Comparison of ENCODE assay signal across 29 cellular contexts in genomic region chr10:88960854-88961253, GRCh38. TPM values are rescaled to one million over a fixed set of nuclear protein-coding genes. Genes with fewer than 3 reads are reported as not detected.
A peak's percentile ranks its signal among the peaks of the same experiment; 100 is the strongest.
DNase-seq lines count a peak whose midpoint lies in the region; ATAC-seq, FAIRE-seq and TF ChIP-seq lines count a peak whose summit lies in the region.
"Had no signal": no experiment of that assay in that cellular context is flagged by ENCODE, and none has a peak within 500 bp of the region (broad histone marks: within the 10 kb centered on the region; RNA-seq: fewer than 3 reads in every experiment).

No MANE protein-coding gene starts in this region.

- no peaks in the 10 kb centered on the region for H3K27me3 Mint-ChIP-seq in activated CD8-positive, alpha-beta memory T cell treated with anti-CD3 and anti-CD28 coated beads, Interleukin-2, amount 10 ng/mL, durations not matched to agents 7 days and 5 days

- H3K9me3 Mint-ChIP-seq in activated CD8-positive, alpha-beta memory T cell treated with anti-CD3 and anti-CD28 coated beads, Interleukin-2, amount 10 ng/mL, durations not matched to agents 7 days and 5 days (ENCODE audit: low read depth): no peaks in the 10 kb centered on the region

- DNase-seq in activated CD8-positive, alpha-beta memory T cell treated with anti-CD3 and anti-CD28 coated beads, Interleukin-2, amount 10 ng/mL, durations not matched to agents 7 days and 5 days: no peak
- no peak for DNase-seq in activated CD8-positive, alpha-beta memory T cell treated with anti-CD3 and anti-CD28 coated beads, Interleukin-2, amount 50 U/mL, for 48 hours
- DNase-seq in stimulated activated CD4-positive, alpha-beta T cell treated with anti-CD3 and anti-CD28 coated beads, Interleukin-4, amount 100 ng/mL, for 24 hours: peak; percentile 21
- no peak for DNase-seq in stimulated activated CD4-positive, alpha-beta T cell treated with anti-CD3 and anti-CD28 coated beads, Interleukin-2, amount 100 ng/mL, for 48 hours
- DNase-seq in bronchial epithelial cell (ENCODE audit: low read depth) (peak; percentile 35), 8988T (no peak), uterus (no peak), small intestine (no peak)
- DNase-seq: activated CD4-positive, CD25-positive, alpha-beta regulatory T cell; AML-193; CD4-positive, CD25-positive, alpha-beta regulatory T cell; central memory CD4-positive, alpha-beta T cell; cortex of kidney; effector memory CD4-positive, alpha-beta T cell; erythroblast; glutamatergic neuron; mesenchymal stem cell; NCI-H1436 treated with DMSO at 0.1 percent for 48 hours; NCI-H2081 treated with DMSO at 0.1 percent for 48 hours; NCI-H2227 treated with DMSO at 0.1 percent for 48 hours; NCI-H526; NK-92 treated with Interleukin-12 subunit alpha and Interleukin-12 subunit beta, amount 100 ng/mL, for 24 hours; PC-9; right cardiac atrium; SK-N-SH; stimulated activated CD4-positive, alpha-beta T cell treated with anti-CD3 and anti-CD28 coated beads, Interleukin-4, amount 100 ng/mL, for 4 hours; upper lobe of left lung had no signal

- ATAC-seq in activated CD8-positive, alpha-beta memory T cell treated with anti-CD3 and anti-CD28 coated beads, Interleukin-2, amount 10 ng/mL, durations not matched to agents 7 days and 5 days: peak; percentile 57
- ATAC-seq: right cardiac atrium, Right ventricle myocardium inferior had no signal

- intact Hi-C loops in uterus (cut with DNase I; ENCODE audit: low total_unique reads): no loop called here

- WGBS in small intestine, 3 donors: 77 to 90% (median 84%) methylated on average over 1 of the region's 1 CpG

- TF ChIP-seq POLR2A in uterus (IDR thresholded peaks at IDR 0.05): no peak

- peaks cover 4% of the 10 kb centered on the region for H3K36me3 Mint-ChIP-seq in activated CD8-positive, alpha-beta memory T cell treated with anti-CD3 and anti-CD28 coated beads, Interleukin-2, amount 10 ng/mL, durations not matched to agents 7 days and 5 days

- H3K27ac Mint-ChIP-seq in activated CD8-positive, alpha-beta memory T cell treated with anti-CD3 and anti-CD28 coated beads, Interleukin-2, amount 10 ng/mL, durations not matched to agents 7 days and 5 days: no peak overlapping the region
- H3K27ac Mint-ChIP-seq: CD4-positive, CD25-positive, alpha-beta regulatory T cell had no signal

- no peaks in the 10 kb centered on the region for H3K4me1 ChIP-seq in uterus
- no peaks in the 10 kb centered on the region for H3K4me1 ChIP-seq in small intestine (ENCODE audit: control insufficient read depth in 2 of 2, insufficient read depth in 1 of 2, low read depth in 1 of 2, low read length in 1 of 2)
- H3K4me1 ChIP-seq: suprapubic skin, upper lobe of left lung had no signal

- TF ChIP-seq CTCF in bronchial epithelial cell (IDR thresholded peaks at IDR 0.05; ENCODE audit: insufficient read depth, low read length, severe bottlenecking) (no peak), uterus (IDR thresholded peaks at IDR 0.05) (no peak)

- no peak overlapping the region for H3K4me3 Mint-ChIP-seq in activated CD8-positive, alpha-beta memory T cell treated with anti-CD3 and anti-CD28 coated beads, Interleukin-2, amount 10 ng/mL, durations not matched to agents 7 days and 5 days
- H3K4me3 Mint-ChIP-seq: CD4-positive, CD25-positive, alpha-beta regulatory T cell had no signal

- H3K4me3 ChIP-seq in bronchial epithelial cell (ENCODE audit: low read depth, low read length) (no peak overlapping the region), uterus (no peak overlapping the region), small intestine (ENCODE audit: low read depth in 1 of 2, low read length in 2 of 2) (no peak overlapping the region)
- H3K4me3 ChIP-seq: PC-9, suprapubic skin, upper lobe of left lung had no signal

- H3K27me3 ChIP-seq in bronchial epithelial cell (ENCODE audit: control insufficient read depth, insufficient read depth, low read length): no peaks in the 10 kb centered on the region
- H3K27me3 ChIP-seq in uterus: no peaks in the 10 kb centered on the region
- no peaks in the 10 kb centered on the region for H3K27me3 ChIP-seq in small intestine (ENCODE audit: control insufficient read depth in 2 of 2, insufficient read depth in 2 of 2, low read length in 2 of 2)
- H3K27me3 ChIP-seq: suprapubic skin, upper lobe of left lung had no signal

- H3K9me3 ChIP-seq in uterus (no peaks in the 10 kb centered on the region), small intestine (ENCODE audit: control insufficient read depth, low read depth) (no peaks in the 10 kb centered on the region)
- H3K9me3 ChIP-seq: SK-N-SH, suprapubic skin, upper lobe of left lung had no signal

- H3K27ac ChIP-seq in uterus (no peak overlapping the region), small intestine (ENCODE audit: low read depth in 1 of 2, low read length in 1 of 2) (no peak overlapping the region)
- H3K27ac ChIP-seq: PC-9, suprapubic skin, upper lobe of left lung had no signal

- no peak for FAIRE-seq in bronchial epithelial cell (lab: Jason Lieb, UNC)
- FAIRE-seq in small intestine (lab: Jason Lieb, UNC): no peak

- peaks cover 30% of the 10 kb centered on the region for H3K4me1 Mint-ChIP-seq in activated CD8-positive, alpha-beta memory T cell treated with anti-CD3 and anti-CD28 coated beads, Interleukin-2, amount 10 ng/mL, durations not matched to agents 7 days and 5 days

- no peaks in the 10 kb centered on the region for H3K36me3 ChIP-seq in bronchial epithelial cell (ENCODE audit: control insufficient read depth, insufficient read depth, low read length)
- H3K36me3 ChIP-seq in uterus: no peaks in the 10 kb centered on the region
- H3K36me3 ChIP-seq in small intestine (ENCODE audit: control insufficient read depth in 2 of 2, insufficient read depth in 2 of 2, low read length in 2 of 2): no peaks in the 10 kb centered on the region
- H3K36me3 ChIP-seq: suprapubic skin, upper lobe of left lung had no signal

- CTCF ChIA-PET in activated CD8-positive, alpha-beta memory T cell treated with anti-CD3 and anti-CD28 coated beads, Interleukin-2, amount 10 ng/mL, durations not matched to agents 7 days and 5 days (lab: Charles Lee): interaction anchor here (0.8 to 1.4 kb wide), 4 partner anchors 26 to 41 kb away, joined by 3 to 5 read pairs (median 4); partner anchors contain the start of gene FAS

RNA-seq across cellular contexts. Expression of gene ACTA2, which starts 8.3 kb away (rescaled TPM):
- total RNA-seq in activated CD8-positive, alpha-beta memory T cell treated with anti-CD3 and anti-CD28 coated beads, Interleukin-2, amount 10 ng/mL, durations not matched to agents 7 days and 5 days: 10 to 100 TPM; 28.2 to 34.5 TPM
- 2.2 and 9.0 TPM in 2 replicates for total RNA-seq in bronchial epithelial cell
- total RNA-seq in uterus: 1,000 to 10,000 TPM; 2,685 to 5,347 (median 3,837) TPM
- 100 to 1,000 TPM in 1 of 3 donors, 10 to 100 TPM in 1, 1 to 10 TPM in 1; 6.5 to 274 (median 60.0) TPM for polyA plus RNA-seq in small intestine

RNA-seq across cellular contexts. Expression of gene FAS, which starts 29.7 kb away (rescaled TPM):
- 10 to 100 TPM; 73.7 to 75.4 TPM for total RNA-seq in activated CD8-positive, alpha-beta memory T cell treated with anti-CD3 and anti-CD28 coated beads, Interleukin-2, amount 10 ng/mL, durations not matched to agents 7 days and 5 days
- total RNA-seq in bronchial epithelial cell (19.6 and 36.1 TPM in 2 replicates), uterus (100 to 1,000 TPM in 1 of 4 donors, 10 to 100 TPM in 3; 14.4 to 133 (median 48.7) TPM)
- 10 to 100 TPM in 1 of 3 donors, 1 to 10 TPM in 2; 3.4 to 11.3 (median 5.9) TPM for polyA plus RNA-seq in small intestine

Comparison
In these comparisons a context has a peak if more than half of its experiments do, and no peak if none do; other contexts are left out.
1. DNase-seq: peak in stimulated activated CD4-positive, alpha-beta T cell treated with anti-CD3 and anti-CD28 coated beads, Interleukin-4, amount 100 ng/mL, for 24 hours (single experiment) and bronchial epithelial cell (single experiment); none in activated CD8-positive, alpha-beta memory T cell treated with anti-CD3 and anti-CD28 coated beads, Interleukin-2, amount 10 ng/mL, durations not matched to agents 7 days and 5 days (single experiment), activated CD8-positive, alpha-beta memory T cell treated with anti-CD3 and anti-CD28 coated beads, Interleukin-2, amount 50 U/mL, for 48 hours (single experiment), stimulated activated CD4-positive, alpha-beta T cell treated with anti-CD3 and anti-CD28 coated beads, Interleukin-2, amount 100 ng/mL, for 48 hours (0 of 2), 8988T (single experiment), uterus (0 of 2) and small intestine (single experiment).
2. RNA of gene ACTA2, which starts 8.3 kb away (total RNA-seq): 2,685 to 5,347 TPM in uterus; 28.2 to 34.5 TPM in activated CD8-positive, alpha-beta memory T cell treated with anti-CD3 and anti-CD28 coated beads, Interleukin-2, amount 10 ng/mL, durations not matched to agents 7 days and 5 days and 2.2 to 9.0 TPM in bronchial epithelial cell; every median in the first group is over 10 times any median in the second.